ENCODE assay signal across 8 cellular contexts in the genomic region with DNA sequence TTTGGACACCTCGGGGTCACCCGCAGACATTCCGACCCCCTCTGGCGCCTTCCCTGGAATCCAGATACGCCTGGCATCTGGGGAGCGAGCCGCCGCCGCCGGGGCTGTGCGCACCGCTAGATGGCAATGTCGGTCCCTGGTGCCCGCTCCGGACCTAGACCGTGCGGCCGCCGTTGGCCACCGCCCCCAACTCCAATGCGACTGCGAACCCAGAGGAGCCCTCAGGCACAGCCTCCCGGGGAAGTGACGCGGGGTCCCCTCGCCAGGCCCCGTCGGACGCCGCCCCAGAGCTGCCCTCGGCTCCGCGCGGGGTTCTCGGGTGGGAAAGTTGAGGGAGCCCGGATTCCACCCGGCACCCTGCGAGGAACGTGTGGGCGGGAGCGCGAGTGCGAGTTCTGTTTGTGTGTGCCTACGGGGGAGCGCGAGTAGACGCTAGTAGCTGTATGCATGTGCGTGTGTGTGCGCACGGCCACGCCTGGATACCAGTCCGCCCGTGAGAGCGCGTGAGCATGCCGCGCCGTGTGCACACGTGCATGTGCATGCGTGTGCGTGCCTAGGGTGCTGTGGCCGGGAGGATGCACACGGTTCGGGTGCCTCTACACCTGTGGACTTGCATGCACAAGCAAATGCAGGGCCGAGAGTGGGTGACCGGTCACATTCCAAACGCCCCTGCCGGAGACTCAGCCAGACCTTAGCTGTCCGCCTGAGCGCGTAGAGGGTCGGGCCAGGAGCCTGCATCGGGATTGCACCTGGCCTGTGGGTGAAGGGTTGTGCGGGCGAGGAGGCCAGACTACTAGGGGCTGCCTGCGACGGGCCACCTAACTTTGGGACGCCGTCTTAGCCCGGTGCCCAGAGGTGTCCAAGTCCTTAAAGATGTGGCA. TPM values are rescaled to one million over a fixed set of nuclear protein-coding genes. Genes with fewer than 3 reads are reported as not detected.
DNase-seq lines count a peak whose midpoint lies in the region; ATAC-seq and TF ChIP-seq lines count a peak whose summit lies in the region.

No MANE protein-coding gene starts in this region.

- no peaks in the 10 kb centered on the region for H3K9me3 Mint-ChIP-seq in T-helper 1 cell treated with Interleukin-12 subunit alpha and Interleukin-12 subunit beta and Interleukin-4 antibody, amounts not matched to agents 30 μg/mL and 1 μg/mL, for 36 hours
- no peaks in the 10 kb centered on the region for H3K9me3 Mint-ChIP-seq in central memory CD8-positive, alpha-beta T cell

- H3K27me3 ChIP-seq in kidney epithelial cell (ENCODE audit: control insufficient read depth, insufficient read depth, low read length), result peaks cover 59% of the 10 kb centered on the region

- H3K4me3 Mint-ChIP-seq in T-helper 1 cell treated with Interleukin-12 subunit alpha and Interleukin-12 subunit beta and Interleukin-4 antibody, amounts not matched to agents 30 μg/mL and 1 μg/mL, for 36 hours, result peak overlapping the region; percentile 42
- peak overlapping the region; percentile 40 for H3K4me3 Mint-ChIP-seq in central memory CD8-positive, alpha-beta T cell

- H3K27me3 Mint-ChIP-seq in T-helper 1 cell treated with Interleukin-12 subunit alpha and Interleukin-12 subunit beta and Interleukin-4 antibody, amounts not matched to agents 30 μg/mL and 1 μg/mL, for 36 hours (ENCODE audit: low read depth), result peaks cover 67% of the 10 kb centered on the region
- H3K27me3 Mint-ChIP-seq in central memory CD8-positive, alpha-beta T cell, result peaks cover 74% of the 10 kb centered on the region

- peaks cover 2% of the 10 kb centered on the region for H3K36me3 Mint-ChIP-seq in T-helper 1 cell treated with Interleukin-12 subunit alpha and Interleukin-12 subunit beta and Interleukin-4 antibody, amounts not matched to agents 30 μg/mL and 1 μg/mL, for 36 hours (ENCODE audit: low read depth)
- H3K36me3 Mint-ChIP-seq in central memory CD8-positive, alpha-beta T cell (ENCODE audit: insufficient read depth), result peaks cover 10% of the 10 kb centered on the region

- peak; percentile 53 for ATAC-seq in GM21528 (IDR thresholded peaks at IDR 0.05; ENCODE audit: low FRiP score, unreplicated experiment)
- ATAC-seq in central memory CD8-positive, alpha-beta T cell (replicated peaks; ENCODE audit: extremely low read depth, poor library complexity, severe bottlenecking), result no peak
- no peak for ATAC-seq in HG03095 (IDR thresholded peaks at IDR 0.05; ENCODE audit: unreplicated experiment)

- DNase-seq in DMS153 (lab: John Stamatoyannopoulos, UW) (peak; percentile 58), MV-4-11 (lab: John Stamatoyannopoulos, UW) (peak; percentile 64), kidney epithelial cell (ENCODE audit: low read depth) (no peak)
- DNase-seq in central memory CD8-positive, alpha-beta T cell (ENCODE audit: low spot score in 2 of 2), result no peak
- DNase-seq in stimulated activated CD4-positive, alpha-beta T cell treated with anti-CD3 and anti-CD28 coated beads, Interleukin-12 subunit alpha, Interleukin-12 subunit beta, amount 100 ng/mL, for 48 hours (ENCODE audit: low read depth in 2 of 3, low spot score in 1 of 3), result peak; percentile 43 to 61 (median 55)

- peak; percentile 82 for TF ChIP-seq CTCF in kidney epithelial cell (IDR thresholded peaks at IDR 0.05; ENCODE audit: insufficient read depth, low read length, poor library complexity, severe bottlenecking)

- H3K27ac Mint-ChIP-seq in T-helper 1 cell treated with Interleukin-12 subunit alpha and Interleukin-12 subunit beta and Interleukin-4 antibody, amounts not matched to agents 30 μg/mL and 1 μg/mL, for 36 hours, result no peak overlapping the region
- no peak overlapping the region for H3K27ac Mint-ChIP-seq in central memory CD8-positive, alpha-beta T cell (ENCODE audit: low read depth)

- peaks cover 22% of the 10 kb centered on the region for H3K4me1 Mint-ChIP-seq in T-helper 1 cell treated with Interleukin-12 subunit alpha and Interleukin-12 subunit beta and Interleukin-4 antibody, amounts not matched to agents 30 μg/mL and 1 μg/mL, for 36 hours (ENCODE audit: low read depth)
- H3K4me1 Mint-ChIP-seq in central memory CD8-positive, alpha-beta T cell, result peaks cover 28% of the 10 kb centered on the region

- no peaks in the 10 kb centered on the region for H3K36me3 ChIP-seq in kidney epithelial cell (ENCODE audit: control insufficient read depth, insufficient read depth, low read length)

- peak overlapping the region; percentile 28 for H3K4me3 ChIP-seq in kidney epithelial cell (ENCODE audit: low read depth, low read length)

RNA-seq across cellular contexts. Expression of gene CHRM4, which starts 1.9 kb away (rescaled TPM):
- 0.27 and 0.29 TPM in 2 replicates for total RNA-seq in kidney epithelial cell

RNA-seq across cellular contexts. Expression of gene MDK, which starts 8.2 kb away (rescaled TPM):
- 756 and 805 TPM in 2 replicates for total RNA-seq in kidney epithelial cell

RNA-seq across cellular contexts. Expression of gene DGKZ, which starts 42.4 kb away (rescaled TPM):
- 69.6 and 95.7 TPM in 2 replicates for total RNA-seq in kidney epithelial cell

Comparison
In these comparisons a context has a peak if more than half of its experiments do, and no peak if none do; other contexts are left out.
1. DNase-seq: peak in DMS153 (single experiment), MV-4-11 (single experiment) and stimulated activated CD4-positive, alpha-beta T cell treated with anti-CD3 and anti-CD28 coated beads, Interleukin-12 subunit alpha, Interleukin-12 subunit beta, amount 100 ng/mL, for 48 hours (3 of 3); none in central memory CD8-positive, alpha-beta T cell (0 of 2) and kidney epithelial cell (single experiment).